Comparison of ENCODE assay signal across 1 cellular context in genomic region chr11:118251858-118252652, GRCh38.
TF ChIP-seq lines count a peak whose summit lies in the region.

A gene with protein sequence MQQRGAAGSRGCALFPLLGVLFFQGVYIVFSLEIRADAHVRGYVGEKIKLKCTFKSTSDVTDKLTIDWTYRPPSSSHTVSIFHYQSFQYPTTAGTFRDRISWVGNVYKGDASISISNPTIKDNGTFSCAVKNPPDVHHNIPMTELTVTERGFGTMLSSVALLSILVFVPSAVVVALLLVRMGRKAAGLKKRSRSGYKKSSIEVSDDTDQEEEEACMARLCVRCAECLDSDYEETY (minus strand): TSS chr11:118252365. CDS start chr11:118252294, 71 bp downstream.

TF ChIP-seq in HepG2, 621 proteins besides CTCF, POLR2A, EP300 and RAD21 (continued from another document and continues in another):
- TF ChIP-seq, protein P1, sequence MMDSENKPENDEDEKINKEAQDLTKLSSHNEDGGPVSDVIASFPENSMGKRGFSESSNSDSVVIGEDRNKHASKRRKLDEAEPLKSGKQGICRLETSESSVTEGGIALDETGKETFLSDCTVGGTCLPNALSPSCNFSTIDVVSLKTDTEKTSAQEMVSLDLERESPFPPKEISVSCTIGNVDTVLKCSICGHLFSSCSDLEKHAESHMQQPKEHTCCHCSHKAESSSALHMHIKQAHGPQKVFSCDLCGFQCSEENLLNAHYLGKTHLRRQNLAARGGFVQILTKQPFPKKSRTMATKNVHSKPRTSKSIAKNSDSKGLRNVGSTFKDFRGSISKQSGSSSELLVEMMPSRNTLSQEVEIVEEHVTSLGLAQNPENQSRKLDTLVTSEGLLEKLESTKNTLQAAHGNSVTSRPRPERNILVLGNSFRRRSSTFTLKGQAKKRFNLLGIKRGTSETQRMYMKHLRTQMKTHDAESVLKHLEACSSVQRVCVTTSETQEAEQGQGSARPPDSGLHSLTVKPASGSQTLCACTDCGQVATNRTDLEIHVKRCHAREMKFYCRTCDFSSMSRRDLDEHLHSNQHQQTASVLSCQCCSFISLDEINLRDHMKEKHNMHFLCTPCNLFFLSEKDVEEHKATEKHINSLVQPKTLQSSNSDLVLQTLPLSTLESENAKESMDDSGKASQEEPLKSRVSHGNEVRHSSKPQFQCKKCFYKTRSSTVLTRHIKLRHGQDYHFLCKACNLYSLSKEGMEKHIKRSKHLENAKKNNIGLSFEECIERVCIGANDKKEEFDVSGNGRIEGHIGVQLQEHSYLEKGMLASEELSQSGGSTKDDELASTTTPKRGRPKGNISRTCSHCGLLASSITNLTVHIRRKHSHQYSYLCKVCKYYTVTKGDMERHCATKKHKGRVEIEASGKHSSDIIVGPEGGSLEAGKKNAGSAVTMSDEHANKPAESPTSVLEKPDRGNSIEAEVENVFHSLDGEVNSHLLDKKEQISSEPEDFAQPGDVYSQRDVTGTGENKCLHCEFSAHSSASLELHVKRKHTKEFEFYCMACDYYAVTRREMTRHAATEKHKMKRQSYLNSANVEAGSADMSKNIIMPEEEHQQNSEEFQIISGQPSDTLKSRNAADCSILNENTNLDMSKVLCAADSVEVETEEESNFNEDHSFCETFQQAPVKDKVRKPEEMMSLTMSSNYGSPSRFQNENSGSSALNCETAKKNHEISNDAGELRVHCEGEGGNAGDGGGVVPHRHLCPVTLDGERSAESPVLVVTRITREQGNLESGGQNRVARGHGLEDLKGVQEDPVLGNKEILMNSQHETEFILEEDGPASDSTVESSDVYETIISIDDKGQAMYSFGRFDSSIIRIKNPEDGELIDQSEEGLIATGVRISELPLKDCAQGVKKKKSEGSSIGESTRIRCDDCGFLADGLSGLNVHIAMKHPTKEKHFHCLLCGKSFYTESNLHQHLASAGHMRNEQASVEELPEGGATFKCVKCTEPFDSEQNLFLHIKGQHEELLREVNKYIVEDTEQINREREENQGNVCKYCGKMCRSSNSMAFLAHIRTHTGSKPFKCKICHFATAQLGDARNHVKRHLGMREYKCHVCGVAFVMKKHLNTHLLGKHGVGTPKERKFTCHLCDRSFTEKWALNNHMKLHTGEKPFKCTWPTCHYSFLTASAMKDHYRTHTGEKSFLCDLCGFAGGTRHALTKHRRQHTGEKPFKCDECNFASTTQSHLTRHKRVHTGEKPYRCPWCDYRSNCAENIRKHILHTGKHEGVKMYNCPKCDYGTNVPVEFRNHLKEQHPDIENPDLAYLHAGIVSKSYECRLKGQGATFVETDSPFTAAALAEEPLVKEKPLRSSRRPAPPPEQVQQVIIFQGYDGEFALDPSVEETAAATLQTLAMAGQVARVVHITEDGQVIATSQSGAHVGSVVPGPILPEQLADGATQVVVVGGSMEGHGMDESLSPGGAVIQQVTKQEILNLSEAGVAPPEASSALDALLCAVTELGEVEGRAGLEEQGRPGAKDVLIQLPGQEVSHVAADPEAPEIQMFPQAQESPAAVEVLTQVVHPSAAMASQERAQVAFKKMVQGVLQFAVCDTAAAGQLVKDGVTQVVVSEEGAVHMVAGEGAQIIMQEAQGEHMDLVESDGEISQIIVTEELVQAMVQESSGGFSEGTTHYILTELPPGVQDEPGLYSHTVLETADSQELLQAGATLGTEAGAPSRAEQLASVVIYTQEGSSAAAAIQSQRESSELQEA (CRISPR knock-in tag; IDR thresholded peaks at IDR 0.05; ENCODE audit: not compliant biosample characterization): no peak
- peak; percentile 47 for TF ChIP-seq UBTF (CRISPR knock-in tag; IDR thresholded peaks at IDR 0.05)
- TF ChIP-seq, protein P2, sequence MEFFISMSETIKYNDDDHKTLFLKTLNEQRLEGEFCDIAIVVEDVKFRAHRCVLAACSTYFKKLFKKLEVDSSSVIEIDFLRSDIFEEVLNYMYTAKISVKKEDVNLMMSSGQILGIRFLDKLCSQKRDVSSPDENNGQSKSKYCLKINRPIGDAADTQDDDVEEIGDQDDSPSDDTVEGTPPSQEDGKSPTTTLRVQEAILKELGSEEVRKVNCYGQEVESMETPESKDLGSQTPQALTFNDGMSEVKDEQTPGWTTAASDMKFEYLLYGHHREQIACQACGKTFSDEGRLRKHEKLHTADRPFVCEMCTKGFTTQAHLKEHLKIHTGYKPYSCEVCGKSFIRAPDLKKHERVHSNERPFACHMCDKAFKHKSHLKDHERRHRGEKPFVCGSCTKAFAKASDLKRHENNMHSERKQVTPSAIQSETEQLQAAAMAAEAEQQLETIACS (CRISPR knock-in tag; IDR thresholded peaks at IDR 0.05): no peak
- 0 out of 2 replicates have a peak, but pooled peaks have one; percentile 30 for TF ChIP-seq ZNF329 (CRISPR knock-in tag; IDR thresholded peaks at IDR 0.05; ENCODE audit: low read depth)
- TF ChIP-seq, protein P3, sequence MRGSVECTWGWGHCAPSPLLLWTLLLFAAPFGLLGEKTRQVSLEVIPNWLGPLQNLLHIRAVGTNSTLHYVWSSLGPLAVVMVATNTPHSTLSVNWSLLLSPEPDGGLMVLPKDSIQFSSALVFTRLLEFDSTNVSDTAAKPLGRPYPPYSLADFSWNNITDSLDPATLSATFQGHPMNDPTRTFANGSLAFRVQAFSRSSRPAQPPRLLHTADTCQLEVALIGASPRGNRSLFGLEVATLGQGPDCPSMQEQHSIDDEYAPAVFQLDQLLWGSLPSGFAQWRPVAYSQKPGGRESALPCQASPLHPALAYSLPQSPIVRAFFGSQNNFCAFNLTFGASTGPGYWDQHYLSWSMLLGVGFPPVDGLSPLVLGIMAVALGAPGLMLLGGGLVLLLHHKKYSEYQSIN (CRISPR knock-in tag; IDR thresholded peaks at IDR 0.05; ENCODE audit: borderline replicate concordance): no peak
- TF ChIP-seq ZNF264 (CRISPR knock-in tag; IDR thresholded peaks at IDR 0.05): peak; percentile 49; the same call in 1 of the 2 replicates
- no peak for TF ChIP-seq HDAC6 (IDR thresholded peaks at IDR 0.05; ENCODE audit: low read depth, low read length)
- TF ChIP-seq, protein P4, sequence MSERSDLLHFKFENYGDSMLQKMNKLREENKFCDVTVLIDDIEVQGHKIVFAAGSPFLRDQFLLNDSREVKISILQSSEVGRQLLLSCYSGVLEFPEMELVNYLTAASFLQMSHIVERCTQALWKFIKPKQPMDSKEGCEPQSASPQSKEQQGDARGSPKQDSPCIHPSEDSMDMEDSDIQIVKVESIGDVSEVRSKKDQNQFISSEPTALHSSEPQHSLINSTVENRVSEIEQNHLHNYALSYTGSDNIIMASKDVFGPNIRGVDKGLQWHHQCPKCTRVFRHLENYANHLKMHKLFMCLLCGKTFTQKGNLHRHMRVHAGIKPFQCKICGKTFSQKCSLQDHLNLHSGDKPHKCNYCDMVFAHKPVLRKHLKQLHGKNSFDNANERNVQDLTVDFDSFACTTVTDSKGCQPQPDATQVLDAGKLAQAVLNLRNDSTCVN (CRISPR knock-in tag; IDR thresholded peaks at IDR 0.05; ENCODE audit: borderline replicate concordance): peak; percentile 40; the same call in 1 of the 2 replicates
- TF ChIP-seq RBFOX2 (IDR thresholded peaks at IDR 0.05; ENCODE audit: low read depth, low read length): peak; percentile 36; the same call in 1 of the 2 replicates
- TF ChIP-seq ZNF883 (CRISPR knock-in tag; IDR thresholded peaks at IDR 0.05; ENCODE audit: not compliant biosample characterization): peak; percentile 75
- TF ChIP-seq SYNCRIP (IDR thresholded peaks at IDR 0.05; ENCODE audit: insufficient read depth, low read depth, low read length): no peak
- no peak for TF ChIP-seq ZBTB1 (CRISPR knock-in tag; IDR thresholded peaks at IDR 0.05; ENCODE audit: borderline replicate concordance)
- TF ChIP-seq CREM (IDR thresholded peaks at IDR 0.05): peak; percentile 98
- TF ChIP-seq CREM (CRISPR knock-in tag; IDR thresholded peaks at IDR 0.05): 0 out of 2 replicates have a peak, but pooled peaks have one; percentile 27
- no peak for TF ChIP-seq ZNF180 (CRISPR knock-in tag; IDR thresholded peaks at IDR 0.05; ENCODE audit: borderline replicate concordance, low read depth)
- TF ChIP-seq, protein P5, sequence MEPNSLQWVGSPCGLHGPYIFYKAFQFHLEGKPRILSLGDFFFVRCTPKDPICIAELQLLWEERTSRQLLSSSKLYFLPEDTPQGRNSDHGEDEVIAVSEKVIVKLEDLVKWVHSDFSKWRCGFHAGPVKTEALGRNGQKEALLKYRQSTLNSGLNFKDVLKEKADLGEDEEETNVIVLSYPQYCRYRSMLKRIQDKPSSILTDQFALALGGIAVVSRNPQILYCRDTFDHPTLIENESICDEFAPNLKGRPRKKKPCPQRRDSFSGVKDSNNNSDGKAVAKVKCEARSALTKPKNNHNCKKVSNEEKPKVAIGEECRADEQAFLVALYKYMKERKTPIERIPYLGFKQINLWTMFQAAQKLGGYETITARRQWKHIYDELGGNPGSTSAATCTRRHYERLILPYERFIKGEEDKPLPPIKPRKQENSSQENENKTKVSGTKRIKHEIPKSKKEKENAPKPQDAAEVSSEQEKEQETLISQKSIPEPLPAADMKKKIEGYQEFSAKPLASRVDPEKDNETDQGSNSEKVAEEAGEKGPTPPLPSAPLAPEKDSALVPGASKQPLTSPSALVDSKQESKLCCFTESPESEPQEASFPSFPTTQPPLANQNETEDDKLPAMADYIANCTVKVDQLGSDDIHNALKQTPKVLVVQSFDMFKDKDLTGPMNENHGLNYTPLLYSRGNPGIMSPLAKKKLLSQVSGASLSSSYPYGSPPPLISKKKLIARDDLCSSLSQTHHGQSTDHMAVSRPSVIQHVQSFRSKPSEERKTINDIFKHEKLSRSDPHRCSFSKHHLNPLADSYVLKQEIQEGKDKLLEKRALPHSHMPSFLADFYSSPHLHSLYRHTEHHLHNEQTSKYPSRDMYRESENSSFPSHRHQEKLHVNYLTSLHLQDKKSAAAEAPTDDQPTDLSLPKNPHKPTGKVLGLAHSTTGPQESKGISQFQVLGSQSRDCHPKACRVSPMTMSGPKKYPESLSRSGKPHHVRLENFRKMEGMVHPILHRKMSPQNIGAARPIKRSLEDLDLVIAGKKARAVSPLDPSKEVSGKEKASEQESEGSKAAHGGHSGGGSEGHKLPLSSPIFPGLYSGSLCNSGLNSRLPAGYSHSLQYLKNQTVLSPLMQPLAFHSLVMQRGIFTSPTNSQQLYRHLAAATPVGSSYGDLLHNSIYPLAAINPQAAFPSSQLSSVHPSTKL (CRISPR knock-in tag; IDR thresholded peaks at IDR 0.05): peak; percentile 56; the same call in 1 of the 2 replicates
- TF ChIP-seq ARNTL (CRISPR knock-in tag; IDR thresholded peaks at IDR 0.05): no peak
- TF ChIP-seq NR2F2 (IDR thresholded peaks at IDR 0.05; ENCODE audit: borderline replicate concordance, low read depth): peak; percentile 47; the same call in 1 of the 2 replicates
- peak; percentile 76 for TF ChIP-seq PITX1 (CRISPR knock-in tag; IDR thresholded peaks at IDR 0.05)
- TF ChIP-seq TIGD3 (CRISPR knock-in tag; IDR thresholded peaks at IDR 0.05; ENCODE audit: borderline replicate concordance): no peak
- peak; percentile 48; the same call in 1 of the 2 replicates for TF ChIP-seq CAMTA2 (CRISPR knock-in tag; IDR thresholded peaks at IDR 0.05; ENCODE audit: borderline replicate concordance)
- no peak for TF ChIP-seq FUBP1 (CRISPR knock-in tag; IDR thresholded peaks at IDR 0.05; ENCODE audit: borderline replicate concordance)
- peak; percentile 59; the same call in 1 of the 2 replicates for TF ChIP-seq GMEB1 (CRISPR knock-in tag; IDR thresholded peaks at IDR 0.05; ENCODE audit: borderline replicate concordance)
- no peak for TF ChIP-seq SNAPC2 (CRISPR knock-in tag; IDR thresholded peaks at IDR 0.05)
- no peak for TF ChIP-seq KAT2B (IDR thresholded peaks at IDR 0.05; ENCODE audit: borderline replicate concordance, low read depth, low read length)
